31 cellular contexts compared by ENCODE assay signal in the genomic region with DNA sequence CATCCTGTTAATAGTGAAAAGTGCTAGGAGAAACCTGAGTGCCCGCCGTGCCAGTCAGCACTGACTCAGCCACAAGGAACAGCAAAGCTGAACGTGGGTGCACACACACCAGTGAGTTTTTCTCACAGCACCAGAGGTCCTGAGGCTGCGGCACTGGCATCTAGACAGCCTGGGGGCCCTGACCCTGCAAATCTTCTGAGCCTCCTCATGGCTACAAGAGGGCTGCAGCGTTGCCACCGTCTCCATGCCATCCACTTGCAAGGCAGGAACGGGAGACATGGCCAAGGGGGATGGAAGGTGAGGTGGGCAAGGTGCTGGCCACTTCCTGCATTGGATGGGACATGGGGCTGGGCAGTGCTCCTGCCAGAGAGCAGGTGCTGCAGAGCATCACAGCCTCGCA.
"Had no signal": no experiment of that assay in that cellular context is flagged by ENCODE, and none has a peak within 500 bp of the region (broad histone marks: within the 10 kb centered on the region; RNA-seq: fewer than 3 reads in every experiment).

No MANE protein-coding gene starts in this region.

- H3K27ac Mint-ChIP-seq: activated CD4-positive, alpha-beta memory T cell treated with anti-CD3 and anti-CD28 coated beads, Interleukin-2, amount 10 ng/mL, durations not matched to agents 7 days and 5 days; activated CD4-positive, alpha-beta T cell treated with anti-CD3 and anti-CD28 coated beads, Interleukin-2, amount 10 ng/mL, durations not matched to agents 7 days and 5 days; activated naive CD4-positive, alpha-beta T cell treated with anti-CD3 and anti-CD28 coated beads for 36 hours; activated naive CD4-positive, alpha-beta T cell treated with anti-CD3 and anti-CD28 coated beads, Interleukin-2, amount 50 U/mL, for 24 hours; activated naive CD8-positive, alpha-beta T cell treated with anti-CD3 and anti-CD28 coated beads for 36 hours; activated naive CD8-positive, alpha-beta T cell treated with anti-CD3 and anti-CD28 coated beads, Interleukin-2, amount 50 U/mL, for 24 hours; activated T-helper 1 cell treated with anti-CD3 and anti-CD28 coated beads, Interleukin-12 subunit alpha, Interleukin-12 subunit beta, Interleukin-2, Interleukin-4 antibody, amounts not matched to agents 30 ng/mL and 10 ng/mL and 1 ng/mL, durations not matched to agents 14 hours and 24 hours and 36 hours; activated T-helper 2 cell treated with anti-CD3 and anti-CD28 coated beads, Interferon-gamma antibody, Interleukin-2, Interleukin-4, amounts not matched to agents 10 μg/mL and 5 μg/mL and 100 μg/mL, durations not matched to agents 14 hours and 24 hours and 36 hours; effector memory CD8-positive, alpha-beta T cell; WTC11 had no signal

- H3K4me1 ChIP-seq: adrenal gland, body of pancreas, esophagus squamous epithelium, gastroesophageal sphincter had no signal

- H3K4me3 Mint-ChIP-seq: activated CD4-positive, alpha-beta memory T cell treated with anti-CD3 and anti-CD28 coated beads, Interleukin-2, amount 10 ng/mL, durations not matched to agents 7 days and 5 days; activated CD4-positive, alpha-beta T cell treated with anti-CD3 and anti-CD28 coated beads, Interleukin-2, amount 10 ng/mL, durations not matched to agents 7 days and 5 days; activated naive CD4-positive, alpha-beta T cell treated with anti-CD3 and anti-CD28 coated beads for 36 hours; activated naive CD4-positive, alpha-beta T cell treated with anti-CD3 and anti-CD28 coated beads, Interleukin-2, amount 50 U/mL, for 24 hours; activated naive CD8-positive, alpha-beta T cell treated with anti-CD3 and anti-CD28 coated beads for 36 hours; activated naive CD8-positive, alpha-beta T cell treated with anti-CD3 and anti-CD28 coated beads, Interleukin-2, amount 50 U/mL, for 24 hours; activated T-helper 1 cell treated with anti-CD3 and anti-CD28 coated beads, Interleukin-12 subunit alpha, Interleukin-12 subunit beta, Interleukin-2, Interleukin-4 antibody, amounts not matched to agents 30 ng/mL and 10 ng/mL and 1 ng/mL, durations not matched to agents 14 hours and 24 hours and 36 hours; effector memory CD8-positive, alpha-beta T cell; WTC11 had no signal

- H3K4me3 ChIP-seq: adrenal gland, body of pancreas, coronary artery, esophagus squamous epithelium, gastroesophageal sphincter had no signal

- H3K27me3 ChIP-seq: adrenal gland, body of pancreas had no signal

- H3K36me3 ChIP-seq: adrenal gland, esophagus squamous epithelium, gastroesophageal sphincter had no signal

- DNase-seq: activated CD4-positive, alpha-beta memory T cell treated with anti-CD3 and anti-CD28 coated beads, Interleukin-2, amount 10 ng/mL, durations not matched to agents 7 days and 5 days; activated CD4-positive, alpha-beta T cell treated with anti-CD3 and anti-CD28 coated beads for 1 hour; activated CD4-positive, alpha-beta T cell treated with anti-CD3 and anti-CD28 coated beads for 4 hours; activated CD4-positive, alpha-beta T cell treated with anti-CD3 and anti-CD28 coated beads, Interleukin-2, amount 10 ng/mL, durations not matched to agents 7 days and 5 days; activated CD4-positive, alpha-beta T cell treated with anti-CD3 and anti-CD28 coated beads, Interleukin-2, amount 50 U/mL, for 4 hours; activated effector memory CD4-positive, alpha-beta T cell treated with anti-CD3 and anti-CD28 coated beads, Interleukin-2, amount 50 U/mL, for 16 hours; activated naive CD4-positive, alpha-beta T cell treated with anti-CD3 and anti-CD28 coated beads for 36 hours; activated naive CD8-positive, alpha-beta T cell treated with anti-CD3 and anti-CD28 coated beads for 36 hours; activated naive CD8-positive, alpha-beta T cell treated with anti-CD3 and anti-CD28 coated beads, Interleukin-2, amount 50 U/mL, for 24 hours; activated T-cell treated with anti-CD3 and anti-CD28 coated beads, Interleukin-2, amount 50 U/mL, for 1 hour; activated T-cell treated with anti-CD3 and anti-CD28 coated beads, Interleukin-2, amount 50 U/mL, for 48 hours; adrenal gland; amygdala; aorta; body of pancreas; central memory CD4-positive, alpha-beta T cell; cerebellar nuclear complex; dermis blood vessel endothelial cell; effector CD4-positive, alpha-beta T cell; effector memory CD8-positive, alpha-beta T cell; erythroblast; esophagus squamous epithelium; foreskin melanocyte; T-helper 2 cell had no signal

- H3K4me1 Mint-ChIP-seq: activated CD4-positive, alpha-beta memory T cell treated with anti-CD3 and anti-CD28 coated beads, Interleukin-2, amount 10 ng/mL, durations not matched to agents 7 days and 5 days; activated CD4-positive, alpha-beta T cell treated with anti-CD3 and anti-CD28 coated beads, Interleukin-2, amount 10 ng/mL, durations not matched to agents 7 days and 5 days; activated naive CD4-positive, alpha-beta T cell treated with anti-CD3 and anti-CD28 coated beads, Interleukin-2, amount 50 U/mL, for 24 hours; activated naive CD8-positive, alpha-beta T cell treated with anti-CD3 and anti-CD28 coated beads for 36 hours; activated naive CD8-positive, alpha-beta T cell treated with anti-CD3 and anti-CD28 coated beads, Interleukin-2, amount 50 U/mL, for 24 hours had no signal

- H3K27me3 Mint-ChIP-seq: activated CD4-positive, alpha-beta memory T cell treated with anti-CD3 and anti-CD28 coated beads, Interleukin-2, amount 10 ng/mL, durations not matched to agents 7 days and 5 days; activated CD4-positive, alpha-beta T cell treated with anti-CD3 and anti-CD28 coated beads, Interleukin-2, amount 10 ng/mL, durations not matched to agents 7 days and 5 days; activated naive CD8-positive, alpha-beta T cell treated with anti-CD3 and anti-CD28 coated beads, Interleukin-2, amount 50 U/mL, for 24 hours had no signal

- H3K9me3 ChIP-seq: adrenal gland, body of pancreas, esophagus squamous epithelium had no signal

- H3K27ac ChIP-seq: adrenal gland, body of pancreas, coronary artery, esophagus squamous epithelium, gastroesophageal sphincter, VCaP had no signal

- H3K9me3 Mint-ChIP-seq: activated CD4-positive, alpha-beta T cell treated with anti-CD3 and anti-CD28 coated beads, Interleukin-2, amount 10 ng/mL, durations not matched to agents 7 days and 5 days; activated naive CD4-positive, alpha-beta T cell treated with anti-CD3 and anti-CD28 coated beads for 36 hours; activated naive CD4-positive, alpha-beta T cell treated with anti-CD3 and anti-CD28 coated beads, Interleukin-2, amount 50 U/mL, for 24 hours; activated naive CD8-positive, alpha-beta T cell treated with anti-CD3 and anti-CD28 coated beads for 36 hours; activated naive CD8-positive, alpha-beta T cell treated with anti-CD3 and anti-CD28 coated beads, Interleukin-2, amount 50 U/mL, for 24 hours; activated T-helper 1 cell treated with anti-CD3 and anti-CD28 coated beads, Interleukin-12 subunit alpha, Interleukin-12 subunit beta, Interleukin-2, Interleukin-4 antibody, amounts not matched to agents 30 ng/mL and 10 ng/mL and 1 ng/mL, durations not matched to agents 14 hours and 24 hours and 36 hours; activated T-helper 2 cell treated with anti-CD3 and anti-CD28 coated beads, Interferon-gamma antibody, Interleukin-2, Interleukin-4, amounts not matched to agents 10 μg/mL and 5 μg/mL and 100 μg/mL, durations not matched to agents 14 hours and 24 hours and 36 hours had no signal

- H3K36me3 Mint-ChIP-seq: activated naive CD4-positive, alpha-beta T cell treated with anti-CD3 and anti-CD28 coated beads, Interleukin-2, amount 50 U/mL, for 24 hours; activated naive CD8-positive, alpha-beta T cell treated with anti-CD3 and anti-CD28 coated beads for 36 hours had no signal
